Comparison of ENCODE assay signal across 9 cellular contexts in the genomic region with DNA sequence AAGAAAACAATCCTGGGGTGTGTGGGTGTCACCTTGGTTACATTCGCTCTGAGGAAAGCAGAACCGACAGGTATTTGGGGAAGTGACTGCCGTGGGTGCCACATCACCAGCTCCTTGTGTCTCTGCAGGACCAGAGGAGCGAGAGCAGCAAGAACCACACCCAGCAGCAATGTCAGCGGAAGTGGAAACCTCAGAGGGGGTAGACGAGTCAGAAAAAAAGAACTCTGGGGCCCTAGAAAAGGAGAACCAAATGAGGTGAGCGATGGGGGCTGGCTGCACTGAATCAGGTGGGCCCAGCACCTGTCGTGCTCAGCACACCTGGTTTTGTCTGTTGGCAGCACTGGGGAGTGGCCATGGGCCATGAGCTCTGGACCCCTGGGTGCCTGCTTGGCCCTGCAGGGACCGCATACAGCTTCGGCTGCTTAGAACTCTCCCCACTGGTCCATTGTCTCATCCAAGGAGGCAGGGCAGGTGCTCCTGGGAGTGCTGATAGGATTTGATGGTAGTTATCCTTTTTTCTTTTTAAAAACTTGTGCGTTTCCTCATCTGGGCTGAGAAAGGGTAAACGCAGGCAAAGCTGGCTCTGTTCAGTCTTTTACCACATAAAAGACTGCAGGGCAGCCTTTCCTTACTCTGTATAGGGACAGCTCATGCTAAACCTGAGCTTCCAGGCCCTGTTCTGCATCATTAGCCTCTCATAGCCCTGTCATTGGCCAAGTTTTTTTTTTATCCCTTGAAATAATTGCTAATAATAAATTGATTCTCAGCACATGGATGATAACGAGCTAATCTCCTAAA. TPM values are rescaled to one million over a fixed set of nuclear protein-coding genes. Genes with fewer than 3 reads are reported as not detected.
DNase-seq lines count a peak whose midpoint lies in the region; ATAC-seq and TF ChIP-seq lines count a peak whose summit lies in the region.
"Had no signal": no experiment of that assay in that cellular context is flagged by ENCODE, and none has a peak within 500 bp of the region (broad histone marks: within the 10 kb centered on the region; RNA-seq: fewer than 3 reads in every experiment).

No MANE protein-coding gene starts in this region.

- peaks cover 18 to 46% (median 23%) of the 10 kb centered on the region in 3 donors for H3K36me3 ChIP-seq in esophagus squamous epithelium
- peaks cover 5% of the 10 kb centered on the region for H3K36me3 ChIP-seq in mesendoderm (ENCODE audit: control insufficient read depth, insufficient read depth, low read length)

- TF ChIP-seq POLR2A in GM18951 (IDR thresholded peaks at IDR 0.05; ENCODE audit: extremely low read depth, insufficient read depth, insufficient read length) (peak; percentile 26), esophagus squamous epithelium (IDR thresholded peaks at IDR 0.05) (no peak)

- H3K27me3 ChIP-seq in esophagus squamous epithelium: no peaks in the 10 kb centered on the region
- H3K27me3 ChIP-seq in mesendoderm (ENCODE audit: insufficient read depth, low read length, poor library complexity): no peaks in the 10 kb centered on the region
- H3K27me3 ChIP-seq: heart left ventricle had no signal

- WGBS in esophagus squamous epithelium, 2 donors: 55 to 67% methylated on average over 13 of the region's 13 CpGs
- no CpG with 5 or more reads among the region's 13 CpGs for WGBS in mesendoderm (ENCODE audit: extremely low coverage, insufficient coverage, low lambda C conversion rate)

- intact Hi-C loops in esophagus squamous epithelium (cut with DNase I): no loop called here

- no peak overlapping the region for H2BK5ac ChIP-seq in mesendoderm (ENCODE audit: low read length)

- peaks cover 62% of the 10 kb centered on the region for H3K4me1 Mint-ChIP-seq in activated CD4-positive, alpha-beta T cell treated with anti-CD3 and anti-CD28 coated beads, Interleukin-2, amount 10 ng/mL, durations not matched to agents 7 days and 5 days

- no peak for TF ChIP-seq CTCF in esophagus squamous epithelium (IDR thresholded peaks at IDR 0.05)

- no peak overlapping the region for H3K23ac ChIP-seq in mesendoderm (ENCODE audit: low read length)

- DNase-seq in activated CD4-positive, alpha-beta T cell treated with anti-CD3 and anti-CD28 coated beads, Interleukin-2, amount 10 ng/mL, durations not matched to agents 7 days and 5 days: peak; percentile 89
- DNase-seq in esophagus squamous epithelium (lab: John Stamatoyannopoulos, UW): no peak
- DNase-seq in stimulated activated CD8-positive, alpha-beta memory T cell treated with anti-CD3 and anti-CD28 coated beads, Interleukin-4, amount 100 ng/mL, for 4 hours (ENCODE audit: low read depth in 2 of 2, low spot score in 1 of 2): peak; percentile 39 to 53
- no peak for DNase-seq in NCI-H524 (lab: John Stamatoyannopoulos, UW)
- no peak for DNase-seq in mesendoderm
- DNase-seq in NCI-H1092 (lab: John Stamatoyannopoulos, UW): no peak

- POLR2A ChIA-PET in activated CD4-positive, alpha-beta T cell treated with anti-CD3 and anti-CD28 coated beads, Interleukin-2, amount 10 ng/mL, durations not matched to agents 7 days and 5 days (lab: Charles Lee): interaction anchor here (0.5 to 0.7 kb wide), 3 partner anchors 9 to 165 kb away, joined by 3 to 4 read pairs (median 4); no protein-coding TSS in a partner anchor

- H2AK5ac ChIP-seq in mesendoderm (ENCODE audit: low read length): no peak overlapping the region

- CTCF ChIA-PET in activated CD4-positive, alpha-beta T cell treated with anti-CD3 and anti-CD28 coated beads, Interleukin-2, amount 10 ng/mL, durations not matched to agents 7 days and 5 days (lab: Charles Lee): interaction anchor here (0.5 to 4.6 kb wide), 19 partner anchors 9 to 228 kb away, joined by 3 to 36 read pairs (median 6); a partner anchor contains a TSS

- no peaks in the 10 kb centered on the region for H3K27me3 Mint-ChIP-seq in activated CD4-positive, alpha-beta T cell treated with anti-CD3 and anti-CD28 coated beads, Interleukin-2, amount 10 ng/mL, durations not matched to agents 7 days and 5 days

- no peaks in the 10 kb centered on the region for H3K79me2 ChIP-seq in mesendoderm (ENCODE audit: control insufficient read depth, insufficient read depth, low read length)

- peaks cover 6% of the 10 kb centered on the region for H3K79me1 ChIP-seq in mesendoderm (ENCODE audit: low read length)

- H3K4ac ChIP-seq in mesendoderm (ENCODE audit: low read depth, low read length): no peak overlapping the region

- no peak overlapping the region for H3K56ac ChIP-seq in mesendoderm (ENCODE audit: low read length)

- H3K27ac ChIP-seq in esophagus squamous epithelium: peak overlapping the region; percentile 32 to 78 (median 72)
- no peak overlapping the region for H3K27ac ChIP-seq in mesendoderm (ENCODE audit: low read depth, low read length)

- H3K36me3 Mint-ChIP-seq in activated CD4-positive, alpha-beta T cell treated with anti-CD3 and anti-CD28 coated beads, Interleukin-2, amount 10 ng/mL, durations not matched to agents 7 days and 5 days (ENCODE audit: low read depth): peaks cover 38% of the 10 kb centered on the region

- H3K4me2 ChIP-seq in mesendoderm (ENCODE audit: low read length): no peak overlapping the region

- no peak overlapping the region for H4K5ac ChIP-seq in mesendoderm (ENCODE audit: low read length)

- peak overlapping the region; percentile 98 for H3K27ac Mint-ChIP-seq in activated CD4-positive, alpha-beta T cell treated with anti-CD3 and anti-CD28 coated beads, Interleukin-2, amount 10 ng/mL, durations not matched to agents 7 days and 5 days

- no peak overlapping the region for H2BK120ac ChIP-seq in mesendoderm (ENCODE audit: low read depth, low read length)

- H3K9me3 ChIP-seq in esophagus squamous epithelium: no peaks in the 10 kb centered on the region
- H3K9me3 ChIP-seq: heart left ventricle had no signal

- no peaks in the 10 kb centered on the region for H3K9me3 Mint-ChIP-seq in activated CD4-positive, alpha-beta T cell treated with anti-CD3 and anti-CD28 coated beads, Interleukin-2, amount 10 ng/mL, durations not matched to agents 7 days and 5 days

- peak; percentile 82 for ATAC-seq in HG03342 (IDR thresholded peaks at IDR 0.05; ENCODE audit: unreplicated experiment)

- H2BK15ac ChIP-seq in mesendoderm (replicated peaks; ENCODE audit: low read depth): no peak overlapping the region

- peak overlapping the region; percentile 61 for H3K4me3 Mint-ChIP-seq in activated CD4-positive, alpha-beta T cell treated with anti-CD3 and anti-CD28 coated beads, Interleukin-2, amount 10 ng/mL, durations not matched to agents 7 days and 5 days

- in situ Hi-C loops in GM18951 (cut with MboI; ENCODE audit: low sequenced_read_pairs, unreplicated experiment): no loop called here

- no peak overlapping the region for H4K8ac ChIP-seq in mesendoderm (ENCODE audit: low read depth, low read length)

- no peak overlapping the region for H3K9ac ChIP-seq in mesendoderm (ENCODE audit: low read length)

- H3K4me1 ChIP-seq in esophagus squamous epithelium (peaks cover 11 to 63% (median 26%) of the 10 kb centered on the region in 3 donors), mesendoderm (ENCODE audit: control insufficient read depth, low read depth, low read length) (no peaks in the 10 kb centered on the region)

- no peak overlapping the region for H3K18ac ChIP-seq in mesendoderm (ENCODE audit: low read length)

- H3K4me3 ChIP-seq in esophagus squamous epithelium: peak overlapping the region in 1 of 4 donors; percentile 5
- no peak overlapping the region for H3K4me3 ChIP-seq in mesendoderm (ENCODE audit: low read length)

RNA-seq across cellular contexts. Expression of a gene that starts 29.4 kb away (rescaled TPM):
- total RNA-seq in activated CD4-positive, alpha-beta T cell treated with anti-CD3 and anti-CD28 coated beads, Interleukin-2, amount 10 ng/mL, durations not matched to agents 7 days and 5 days: 100 to 1,000 TPM in 1 of 2 experiments, 10 to 100 TPM in 1; 86.3 to 107 TPM
- total RNA-seq in esophagus squamous epithelium: 10 to 100 TPM; 46.9 to 94.0 (median 75.0) TPM
- 37.2 TPM for polyA plus RNA-seq in mesendoderm (2013, experiment 1 of 2)
- 36.2 TPM for polyA plus RNA-seq in mesendoderm (2013, experiment 2 of 2)

RNA-seq across cellular contexts. Expression of a gene that starts 31.1 kb away (rescaled TPM):
- 10 to 100 TPM; 34.0 to 35.9 TPM for total RNA-seq in activated CD4-positive, alpha-beta T cell treated with anti-CD3 and anti-CD28 coated beads, Interleukin-2, amount 10 ng/mL, durations not matched to agents 7 days and 5 days
- 10 to 100 TPM; 25.4 to 55.5 (median 34.9) TPM for total RNA-seq in esophagus squamous epithelium
- 67.1 TPM for polyA plus RNA-seq in mesendoderm (2013, experiment 1 of 2)
- polyA plus RNA-seq in mesendoderm (2013, experiment 2 of 2): 67.6 TPM

RNA-seq across cellular contexts. Expression of a gene that starts 33.0 kb away (rescaled TPM):
- total RNA-seq in activated CD4-positive, alpha-beta T cell treated with anti-CD3 and anti-CD28 coated beads, Interleukin-2, amount 10 ng/mL, durations not matched to agents 7 days and 5 days: 10 to 100 TPM; 44.2 to 45.2 TPM
- total RNA-seq in esophagus squamous epithelium: 10 to 100 TPM; 10.2 to 26.5 (median 16.5) TPM
- 27.3 TPM for polyA plus RNA-seq in mesendoderm (2013, experiment 1 of 2)
- polyA plus RNA-seq in mesendoderm (2013, experiment 2 of 2): 28.1 TPM

RNA-seq across cellular contexts. Expression of a gene that starts 50.6 kb away (rescaled TPM):
- under 1 TPM; 0.21 to 0.22 TPM for total RNA-seq in activated CD4-positive, alpha-beta T cell treated with anti-CD3 and anti-CD28 coated beads, Interleukin-2, amount 10 ng/mL, durations not matched to agents 7 days and 5 days
- total RNA-seq in esophagus squamous epithelium: under 1 TPM in 3 of 4 donors, not detected in 1; 0.04 to 0.19 (median 0.06) TPM
- polyA plus RNA-seq in mesendoderm (2013, experiment 1 of 2): 0.20 TPM
- polyA plus RNA-seq in mesendoderm (2013, experiment 2 of 2): 0.27 TPM

Comparison
In these comparisons a context has a peak if more than half of its experiments do, and no peak if none do; other contexts are left out.
1. DNase-seq: peak in activated CD4-positive, alpha-beta T cell treated with anti-CD3 and anti-CD28 coated beads, Interleukin-2, amount 10 ng/mL, durations not matched to agents 7 days and 5 days (single experiment) and stimulated activated CD8-positive, alpha-beta memory T cell treated with anti-CD3 and anti-CD28 coated beads, Interleukin-4, amount 100 ng/mL, for 4 hours (2 of 2); none in esophagus squamous epithelium (single experiment), NCI-H524 (0 of 2), mesendoderm (single experiment) and NCI-H1092 (single experiment).